8 cellular contexts compared by ENCODE assay signal in genomic region chr5:171850354-171850947, GRCh38.
DNase-seq lines count a peak whose midpoint lies in the region; ATAC-seq and TF ChIP-seq lines count a peak whose summit lies in the region.

No MANE protein-coding gene starts in this region.

- no peaks in the 10 kb centered on the region for H3K79me1 ChIP-seq in IMR-90 (ENCODE audit: low read depth in 1 of 2, low read length in 2 of 2)

- no peak overlapping the region for H4K91ac ChIP-seq in IMR-90 (ENCODE audit: insufficient read depth, low read depth, low read length)

- no peak for DNase-seq in IMR-90
- no peak for DNase-seq in adipocyte (ENCODE audit: low read depth)
- peak; percentile 59 for DNase-seq in left kidney (ENCODE audit: low read depth, low spot score)
- DNase-seq in NCI-H187 (lab: John Stamatoyannopoulos, UW): no peak
- DNase-seq in testis: no peak

- no peaks in the 10 kb centered on the region for H3K9me2 ChIP-seq in DOHH2 (replicated peaks; ENCODE audit: control insufficient read depth, low read length)

- H3K9me1 ChIP-seq in IMR-90 (ENCODE audit: insufficient read depth, low read length): no peaks in the 10 kb centered on the region

- WGBS in IMR-90 (ENCODE audit: extremely low coverage in 2 of 2, insufficient read length in 1 of 2), 2 experiments: no CpG with 5 or more reads among the region's 9 CpGs
- WGBS in testis, 2 donors: 79 to 81% methylated on average over 9 of the region's 9 CpGs

- H2BK15ac ChIP-seq in IMR-90 (ENCODE audit: low read depth, low read length): no peak overlapping the region

- no peak overlapping the region for H3K4me3 ChIP-seq in DOHH2 (ENCODE audit: low read length)
- H3K4me3 ChIP-seq in IMR-90 (ENCODE audit: insufficient read depth, low read depth, low read length): no peak overlapping the region
- peak overlapping the region; percentile 31 for H3K4me3 ChIP-seq in adipocyte (ENCODE audit: low read length)
- H3K4me3 ChIP-seq in testis: no peak overlapping the region

- H3K18ac ChIP-seq in IMR-90 (ENCODE audit: low read depth, low read length): no peak overlapping the region

- no TSS peak for BruUV-seq in IMR-90 (replicated peaks; lab: Mats Ljungman, UMichigan)

- no peak overlapping the region for H2BK5ac ChIP-seq in IMR-90 (ENCODE audit: low read depth, low read length, poor library complexity, severe bottlenecking)

- TF ChIP-seq POLR2A in IMR-90 (IDR thresholded peaks at IDR 0.05; ENCODE audit: low read depth, low read length) (no peak), testis (IDR thresholded peaks at IDR 0.05) (no peak)

- H3K9me3 ChIP-seq in DOHH2 (ENCODE audit: control insufficient read depth, insufficient read depth, low read length) (no peaks in the 10 kb centered on the region), IMR-90 (ENCODE audit: control insufficient read depth, insufficient read depth, low read length) (no peaks in the 10 kb centered on the region), adipocyte (ENCODE audit: control insufficient read depth, low read length) (no peaks in the 10 kb centered on the region), testis (no peaks in the 10 kb centered on the region)

- H3K4me1 ChIP-seq in DOHH2 (ENCODE audit: control insufficient read depth, low read length) (no peaks in the 10 kb centered on the region), IMR-90 (ENCODE audit: control insufficient read depth, insufficient read depth, low read length) (no peaks in the 10 kb centered on the region), adipocyte (ENCODE audit: control insufficient read depth, insufficient read depth, low read length) (peaks cover 33% of the 10 kb centered on the region), testis (no peaks in the 10 kb centered on the region)

- no peak overlapping the region for H3K56ac ChIP-seq in IMR-90 (ENCODE audit: extremely low read depth, insufficient read depth, low read length)

- H2AFZ ChIP-seq in IMR-90 (replicated peaks; ENCODE audit: low read length, poor library complexity): no peak overlapping the region

- no peak overlapping the region for H3K23ac ChIP-seq in IMR-90 (ENCODE audit: low read depth, low read length)

- in situ Hi-C loops in IMR-90 (cut with MboI; ENCODE audit: low sequenced_read_pairs): loop anchor here (25.0 kb wide), 1 partner anchor 413 kb away; no protein-coding TSS in a partner anchor

- H3K27ac ChIP-seq in DOHH2 (ENCODE audit: low read depth, low read length) (no peak overlapping the region), IMR-90 (ENCODE audit: insufficient read depth, low read length) (no peak overlapping the region), testis (no peak overlapping the region)

- no peak overlapping the region; the same call in 1 of the 2 replicates for H2BK20ac ChIP-seq in IMR-90 (ENCODE audit: low read depth, low read length)

- ATAC-seq in IMR-90 (ENCODE audit: low read depth) (peak; percentile 51), GM19397 (IDR thresholded peaks at IDR 0.05; ENCODE audit: unreplicated experiment) (no peak), GM19395 (IDR thresholded peaks at IDR 0.05; ENCODE audit: unreplicated experiment) (no peak)

- no peaks in the 10 kb centered on the region for H3K79me2 ChIP-seq in DOHH2 (ENCODE audit: control insufficient read depth, low read length)

- no peak overlapping the region for H2AK5ac ChIP-seq in IMR-90 (ENCODE audit: low read depth, low read length)

- no peak overlapping the region for H4K5ac ChIP-seq in IMR-90 (ENCODE audit: low read depth, low read length)

- no peak overlapping the region for H3K14ac ChIP-seq in IMR-90 (replicated peaks; ENCODE audit: low read depth, low read length)

- H4K8ac ChIP-seq in IMR-90 (ENCODE audit: low read depth in 2 of 2, low read length in 2 of 2): no peak overlapping the region

- H3K4me2 ChIP-seq in DOHH2 (ENCODE audit: low read length) (no peak overlapping the region), IMR-90 (ENCODE audit: low read depth, low read length) (no peak overlapping the region)

- intact Hi-C loops in IMR-90 (cut with micrococcal nuclease): no loop called here
- intact Hi-C loops in testis (cut with DNase I; ENCODE audit: low total_unique reads): no loop called here

- POLR2A ChIA-PET in IMR-90 (lab: Charles Lee; ENCODE audit: unreplicated experiment): no interaction called here

- CTCF ChIA-PET in IMR-90 (lab: Yijun Ruan, JAX): interaction anchor here (0.5 to 1.5 kb wide), 2 partner anchors 198 to 432 kb away, joined by 3 to 7 read pairs; partner anchors contain the start of gene FGF18

- no peak overlapping the region for H3K4ac ChIP-seq in IMR-90 (ENCODE audit: low read depth, low read length)

- H3K27me3 ChIP-seq in DOHH2 (ENCODE audit: control insufficient read depth, low read length): no peaks in the 10 kb centered on the region
- H3K27me3 ChIP-seq in IMR-90 (ENCODE audit: control insufficient read depth, insufficient read depth, low read length): no peaks in the 10 kb centered on the region
- H3K27me3 ChIP-seq in adipocyte (replicated peaks; ENCODE audit: control insufficient read depth, insufficient read depth, low read length): no peaks in the 10 kb centered on the region
- no peaks in the 10 kb centered on the region for H3K27me3 ChIP-seq in testis

- H4K20me1 ChIP-seq in DOHH2 (ENCODE audit: control insufficient read depth, insufficient read depth, low read depth, low read length) (no peaks in the 10 kb centered on the region), IMR-90 (ENCODE audit: insufficient read depth, low read length) (no peaks in the 10 kb centered on the region)

- dilution Hi-C loops in IMR-90 (cut with HindIII; ENCODE audit: low sequenced_read_pairs, unreplicated experiment): no loop called here

- peak; percentile 46 for TF ChIP-seq CTCF in DOHH2 (IDR thresholded peaks at IDR 0.05; ENCODE audit: low read depth, low read length, poor library complexity, severe bottlenecking)
- 0 out of 2 replicates have a peak, but pooled peaks have one; percentile 16 for TF ChIP-seq CTCF in IMR-90 (conservative IDR thresholded peaks at IDR 0.05; ENCODE audit: low read depth, low read length)
- TF ChIP-seq CTCF in testis (IDR thresholded peaks at IDR 0.05): no peak

- H3K36me3 ChIP-seq in DOHH2 (ENCODE audit: control insufficient read depth, low read length) (no peaks in the 10 kb centered on the region), IMR-90 (ENCODE audit: control insufficient read depth, insufficient read depth, low read length) (no peaks in the 10 kb centered on the region), adipocyte (ENCODE audit: control insufficient read depth, insufficient read depth, low read length, severe bottlenecking) (no peaks in the 10 kb centered on the region), testis (ENCODE audit: low read depth, missing control alignments) (no peaks in the 10 kb centered on the region)

- H3K9ac ChIP-seq in IMR-90 (ENCODE audit: low read depth, low read length) (no peak overlapping the region), adipocyte (ENCODE audit: low read length) (no peak overlapping the region)

- H2BK120ac ChIP-seq in IMR-90 (ENCODE audit: low read depth, low read length): no peak overlapping the region

- TF ChIP-seq RAD21 in IMR-90 (IDR thresholded peaks at IDR 0.05; ENCODE audit: low read length): peak; percentile 35

- no peaks in the 10 kb centered on the region for H3F3A ChIP-seq in DOHH2 (ENCODE audit: control insufficient read depth, insufficient read depth)

- no peak overlapping the region for H2AK9ac ChIP-seq in IMR-90 (replicated peaks; ENCODE audit: low read depth, low read length, poor library complexity)

TF ChIP-seq in IMR-90, 13 proteins besides CTCF, POLR2A, EP300 and RAD21:
- TF ChIP-seq BHLHE40 (IDR thresholded peaks at IDR 0.05; ENCODE audit: low read depth, low read length): no peak
- TF ChIP-seq ELK1 (IDR thresholded peaks at IDR 0.05; ENCODE audit: borderline replicate concordance, low read depth, low read length): no peak
- no peak for TF ChIP-seq CHD1 (IDR thresholded peaks at IDR 0.05; ENCODE audit: low read depth, low read length)
- TF ChIP-seq MAZ (IDR thresholded peaks at IDR 0.05; ENCODE audit: borderline replicate concordance, low read depth, low read length): no peak
- no peak for TF ChIP-seq MAFK (IDR thresholded peaks at IDR 0.05; ENCODE audit: low read depth, low read length)
- TF ChIP-seq FOS (IDR thresholded peaks at IDR 0.05; ENCODE audit: low read depth, low read length): no peak
- no peak for TF ChIP-seq CEBPB (IDR thresholded peaks at IDR 0.05; ENCODE audit: low read depth, low read length)
- TF ChIP-seq MXI1 (IDR thresholded peaks at IDR 0.05; ENCODE audit: borderline replicate concordance, low read depth, low read length): no peak
- no peak for TF ChIP-seq NFE2L2 (IDR thresholded peaks at IDR 0.05; ENCODE audit: low read depth, low read length)
- TF ChIP-seq RFX5 (IDR thresholded peaks at IDR 0.05; ENCODE audit: low read depth, low read length): no peak
- TF ChIP-seq USF2 (IDR thresholded peaks at IDR 0.05; ENCODE audit: low read depth, low read length): no peak
- no peak for TF ChIP-seq RCOR1 (IDR thresholded peaks at IDR 0.05; ENCODE audit: insufficient replicate concordance, low read length)
- TF ChIP-seq SMC3 (IDR thresholded peaks at IDR 0.05; ENCODE audit: low read depth, low read length): no peak

Comparison
In these comparisons a context has a peak if more than half of its experiments do, and no peak if none do; other contexts are left out.
1. CTCF ChIP-seq: peak in DOHH2 (single experiment) and IMR-90 (single experiment); none in testis (0 of 3).